ENCODE assay signal across 8 cellular contexts in genomic region chr2:96324716-96325037, GRCh38. TPM values are rescaled to one million over a fixed set of nuclear protein-coding genes. Genes with fewer than 3 reads are reported as not detected.
DNase-seq lines count a peak whose midpoint lies in the region; ATAC-seq, FAIRE-seq and TF ChIP-seq lines count a peak whose summit lies in the region.

No MANE protein-coding gene starts in this region.

- no peak for FAIRE-seq in astrocyte (lab: Jason Lieb, UNC)

- H3K4me1 ChIP-seq in A673 (ENCODE audit: insufficient read depth, low read length, poor library complexity, severe bottlenecking): no peaks in the 10 kb centered on the region
- peaks cover 18% of the 10 kb centered on the region for H3K4me1 ChIP-seq in astrocyte (ENCODE audit: insufficient read depth, low read length)

- H3K9ac ChIP-seq in astrocyte (ENCODE audit: low read length): peak overlapping the region; percentile 73

- H3K9me3 Mint-ChIP-seq in astrocyte (ENCODE audit: unreplicated experiment): peaks cover 6% of the 10 kb centered on the region
- H3K9me3 Mint-ChIP-seq in naive thymus-derived CD8-positive, alpha-beta T cell: no peaks in the 10 kb centered on the region

- intact Hi-C loops in A673 (cut with micrococcal nuclease; ENCODE audit: unreplicated experiment): no loop called here

- POLR2A ChIA-PET in A673 (lab: Charles Lee; ENCODE audit: low non-redundant PET): interaction anchor here (0.6 kb wide), 1 partner anchor 18 kb away, joined by 3 read pairs; no protein-coding TSS in a partner anchor
- POLR2A ChIA-PET in naive thymus-derived CD8-positive, alpha-beta T cell (lab: Charles Lee): interaction anchor here (1.0 to 3.6 kb wide), 6 partner anchors 9 to 35 kb away, joined by 3 to 33 read pairs (median 7); partner anchors contain the start of genes NCAPH and SNRNP200
- POLR2A ChIA-PET in HEK293T (lab: Yijun Ruan, JAX): interaction anchor here (0.8 to 5.1 kb wide), 8 partner anchors 9 to 43 kb away, joined by 3 to 86 read pairs (median 4); partner anchors contain the start of genes NCAPH and SNRNP200

- CTCF ChIA-PET in A673 (lab: Charles Lee) (no interaction called here), HEK293T (lab: Yijun Ruan, JAX) (interaction anchor here (0.7 to 0.8 kb wide), 2 partner anchors 63 to 150 kb away, joined by 3 read pairs; no protein-coding TSS in a partner anchor)

- DNase-seq in A673 (ENCODE audit: low spot score) (no peak), astrocyte (ENCODE audit: low read depth) (no peak), NCI-H510A treated with DMSO at 0.1 percent for 48 hours (lab: John Stamatoyannopoulos, UW) (no peak), HEK293T (ENCODE audit: extremely low spot score) (no peak)
- peak in 3 of 10 donors; percentile 16 to 46 (median 31) for DNase-seq in naive thymus-derived CD8-positive, alpha-beta T cell

- H3K27me3 ChIP-seq in A673 (replicated peaks; ENCODE audit: insufficient read depth, low read depth, low read length, poor library complexity): peaks cover 18% of the 10 kb centered on the region
- H3K27me3 ChIP-seq in astrocyte (ENCODE audit: insufficient read depth, low read length): peaks cover 15% of the 10 kb centered on the region

- peak overlapping the region; percentile 93 for H3K4me2 ChIP-seq in astrocyte (ENCODE audit: low read length)

- H3K36me3 ChIP-seq in A673 (ENCODE audit: insufficient read depth, low read length, poor library complexity, severe bottlenecking) (peaks cover 19% of the 10 kb centered on the region), astrocyte (ENCODE audit: insufficient read depth, low read length) (no peaks in the 10 kb centered on the region)

- peak; percentile 2 for ATAC-seq in HG02885 (IDR thresholded peaks at IDR 0.05; ENCODE audit: poor library complexity, unreplicated experiment)
- ATAC-seq in naive thymus-derived CD8-positive, alpha-beta T cell: peak; percentile 5 to 8
- ATAC-seq in GM21367 (IDR thresholded peaks at IDR 0.05; ENCODE audit: unreplicated experiment): no peak
- ATAC-seq in GM19452 (IDR thresholded peaks at IDR 0.05; ENCODE audit: unreplicated experiment): no peak

- H2AFZ ChIP-seq in astrocyte (ENCODE audit: low read depth, low read length): peak overlapping the region; percentile 86

- no peaks in the 10 kb centered on the region for H4K20me1 ChIP-seq in astrocyte (ENCODE audit: insufficient read depth, low read length)

- H3K9me3 ChIP-seq in A673 (ENCODE audit: low read depth, low read length, poor library complexity, severe bottlenecking): no peaks in the 10 kb centered on the region
- H3K9me3 ChIP-seq in astrocyte (ENCODE audit: insufficient read depth, low read depth, low read length): no peaks in the 10 kb centered on the region

- no peaks in the 10 kb centered on the region for H3K4me1 Mint-ChIP-seq in astrocyte (ENCODE audit: low read depth, unreplicated experiment)
- H3K4me1 Mint-ChIP-seq in naive thymus-derived CD8-positive, alpha-beta T cell: peaks cover 20 to 56% (median 51%) of the 10 kb centered on the region in 4 donors

- no peak overlapping the region for H3K27ac Mint-ChIP-seq in astrocyte (ENCODE audit: unreplicated experiment)
- H3K27ac Mint-ChIP-seq in naive thymus-derived CD8-positive, alpha-beta T cell: peak overlapping the region; percentile 73 to 91 (median 86)

- H3K4me3 Mint-ChIP-seq in astrocyte (ENCODE audit: unreplicated experiment): peak overlapping the region; percentile 66
- H3K4me3 Mint-ChIP-seq in naive thymus-derived CD8-positive, alpha-beta T cell: peak overlapping the region; percentile 82 to 94 (median 90)

- H3K4me3 ChIP-seq in A673 (ENCODE audit: low read depth, low read length, poor library complexity, severe bottlenecking): peak overlapping the region; percentile 60
- peak overlapping the region; percentile 59 for H3K4me3 ChIP-seq in astrocyte (ENCODE audit: insufficient read depth, low read depth, low read length)

- H3K79me2 ChIP-seq in astrocyte (ENCODE audit: insufficient read depth, low read length): no peaks in the 10 kb centered on the region

- TF ChIP-seq CTCF in A673 (conservative IDR thresholded peaks at IDR 0.05; ENCODE audit: low read depth, low read length) (no peak), astrocyte (IDR thresholded peaks at IDR 0.05; ENCODE audit: insufficient read depth, low read depth, low read length) (no peak)

- BruUV-seq in A673 (replicated peaks; lab: Mats Ljungman, UMichigan): no TSS peak

- H3K27ac ChIP-seq in A673 (ENCODE audit: low read depth, low read length, poor library complexity, severe bottlenecking): peak overlapping the region; percentile 66
- no peak overlapping the region for H3K27ac ChIP-seq in astrocyte (ENCODE audit: low read depth, low read length)

- H3K36me3 Mint-ChIP-seq in astrocyte (ENCODE audit: low read depth, unreplicated experiment): peaks cover 8% of the 10 kb centered on the region
- peaks cover 0 to 6% (median 0%) of the 10 kb centered on the region in 3 donors for H3K36me3 Mint-ChIP-seq in naive thymus-derived CD8-positive, alpha-beta T cell

- peaks cover 59% of the 10 kb centered on the region for H3K27me3 Mint-ChIP-seq in astrocyte (ENCODE audit: low read depth, unreplicated experiment)
- no peaks in the 10 kb centered on the region for H3K27me3 Mint-ChIP-seq in naive thymus-derived CD8-positive, alpha-beta T cell

TF ChIP-seq in HEK293T, 16 proteins besides CTCF, POLR2A, EP300 and RAD21:
- no peak for TF ChIP-seq FOXK2 (IDR thresholded peaks at IDR 0.05)
- TF ChIP-seq SP1 (IDR thresholded peaks at IDR 0.05): no peak
- TF ChIP-seq LEF1 (IDR thresholded peaks at IDR 0.05; ENCODE audit: borderline replicate concordance): no peak
- TF ChIP-seq FOXM1 (IDR thresholded peaks at IDR 0.05; ENCODE audit: borderline replicate concordance): no peak
- no peak for TF ChIP-seq ZNF384 (IDR thresholded peaks at IDR 0.05)
- TF ChIP-seq FOXA1 (IDR thresholded peaks at IDR 0.05): no peak
- TF ChIP-seq PKNOX1 (IDR thresholded peaks at IDR 0.05): no peak
- no peak for TF ChIP-seq L3MBTL2 (conservative IDR thresholded peaks at IDR 0.05)
- no peak for TF ChIP-seq BHLHE40 (IDR thresholded peaks at IDR 0.05; ENCODE audit: borderline replicate concordance)
- TF ChIP-seq ELF4 (IDR thresholded peaks at IDR 0.05): no peak
- no peak for TF ChIP-seq TARDBP (IDR thresholded peaks at IDR 0.05)
- TF ChIP-seq CTBP1 (IDR thresholded peaks at IDR 0.05; ENCODE audit: borderline replicate concordance): no peak

RNA-seq across cellular contexts. Expression of gene ITPRIPL1, which starts 0.4 kb away (rescaled TPM):
- total RNA-seq in A673 (2021) (23.5 and 23.9 TPM in 2 replicates), astrocyte (0.10 and 0.45 TPM in 2 replicates)
- total RNA-seq in naive thymus-derived CD8-positive, alpha-beta T cell: 1 to 10 TPM; 1.4 to 1.8 TPM
- polyA plus RNA-seq in naive thymus-derived CD8-positive, alpha-beta T cell: 1 to 10 TPM in 1 of 3 donors, under 1 TPM in 2; 0.47 to 8.6 (median 0.94) TPM

RNA-seq across cellular contexts. Expression of gene NCAPH, which starts 10.9 kb away (rescaled TPM):
- 87.6 and 102 TPM in 2 replicates for total RNA-seq in A673 (2021)
- 2.5 and 2.8 TPM in 2 replicates for total RNA-seq in astrocyte
- total RNA-seq in naive thymus-derived CD8-positive, alpha-beta T cell: under 1 TPM; 0.26 to 0.77 TPM
- under 1 TPM in 2 of 3 donors, not detected in 1; 0.52 to 0.86 TPM for polyA plus RNA-seq in naive thymus-derived CD8-positive, alpha-beta T cell

RNA-seq across cellular contexts. Expression of gene SNRNP200, which starts 19.3 kb away (rescaled TPM):
- 202 and 208 TPM in 2 replicates for total RNA-seq in A673 (2021)
- 97.3 and 101 TPM in 2 replicates for total RNA-seq in astrocyte
- 100 to 1,000 TPM; 237 to 246 TPM for total RNA-seq in naive thymus-derived CD8-positive, alpha-beta T cell
- 100 to 1,000 TPM in 1 of 3 donors, 10 to 100 TPM in 2; 61.8 to 111 (median 90.3) TPM for polyA plus RNA-seq in naive thymus-derived CD8-positive, alpha-beta T cell

RNA-seq across cellular contexts. Expression of gene CIAO1, which starts 58.7 kb away (rescaled TPM):
- total RNA-seq in A673 (2021) (76.8 and 79.7 TPM in 2 replicates), astrocyte (56.3 and 58.6 TPM in 2 replicates)
- total RNA-seq in naive thymus-derived CD8-positive, alpha-beta T cell: 10 to 100 TPM; 86.3 to 88.6 TPM
- 100 to 1,000 TPM in 1 of 3 donors, 10 to 100 TPM in 2; 85.5 to 106 (median 95.2) TPM for polyA plus RNA-seq in naive thymus-derived CD8-positive, alpha-beta T cell

RNA-seq across cellular contexts. Expression of gene TMEM127, which starts 58.9 kb away (rescaled TPM):
- total RNA-seq in A673 (2021) (23.6 and 25.5 TPM in 2 replicates), astrocyte (41.7 and 45.5 TPM in 2 replicates)
- 10 to 100 TPM; 32.2 to 39.5 TPM for total RNA-seq in naive thymus-derived CD8-positive, alpha-beta T cell
- 10 to 100 TPM; 22.1 to 35.7 (median 22.3) TPM for polyA plus RNA-seq in naive thymus-derived CD8-positive, alpha-beta T cell

Comparison
In these comparisons a context has a peak if more than half of its experiments do, and no peak if none do; other contexts are left out.
1. ATAC-seq: peak in HG02885 (single experiment) and naive thymus-derived CD8-positive, alpha-beta T cell (2 of 2); none in GM21367 (single experiment) and GM19452 (single experiment).
2. RNA of gene NCAPH, which starts 10.9 kb away (total RNA-seq): 87.6 to 102 TPM in A673; 2.5 to 2.8 TPM in astrocyte and 0.26 to 0.77 TPM in naive thymus-derived CD8-positive, alpha-beta T cell; every median in the first group is over 10 times any median in the second.